In the genomic region with DNA sequence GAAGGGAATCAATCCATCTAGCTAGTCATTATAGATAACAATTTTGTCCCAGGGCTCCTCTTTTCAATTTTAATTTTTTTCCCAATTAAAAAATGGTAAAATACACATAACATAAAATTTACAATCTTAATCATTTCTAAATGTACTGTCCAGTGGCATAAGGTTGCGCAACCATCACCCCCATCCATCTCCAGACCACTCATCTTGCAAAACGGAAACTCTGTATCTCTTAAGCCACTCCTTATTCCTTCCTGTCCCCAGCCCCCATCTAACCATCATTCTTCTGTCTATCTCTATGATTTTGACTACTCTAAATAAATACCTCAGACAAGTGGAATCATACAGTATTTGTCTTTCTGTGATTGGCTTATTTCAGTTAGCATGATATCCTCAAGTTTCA, we compare ENCODE assay signal across 11 cellular contexts.
"Had no signal": no experiment of that assay in that cellular context is flagged by ENCODE, and none has a peak within 500 bp of the region (broad histone marks: within the 10 kb centered on the region; RNA-seq: fewer than 3 reads in every experiment).

No MANE protein-coding gene starts in this region.

- DNase-seq: activated CD4-positive, alpha-beta T cell treated with anti-CD3 and anti-CD28 coated beads for 1 hour; activated CD4-positive, alpha-beta T cell treated with anti-CD3 and anti-CD28 coated beads, Interleukin-2, amount 50 U/mL, for 48 hours; activated naive CD8-positive, alpha-beta T cell treated with anti-CD3 and anti-CD28 coated beads, Interleukin-2, amount 10 ng/mL, durations not matched to agents 7 days and 5 days; activated T-cell treated with anti-CD3 and anti-CD28 coated beads, Interleukin-2, amount 50 U/mL, for 72 hours; immature natural killer cell; lower lobe of right lung; stimulated activated CD4-positive, alpha-beta T cell treated with anti-CD3 and anti-CD28 coated beads, Interleukin-4, amount 100 ng/mL, for 24 hours had no signal

- H3K36me3 Mint-ChIP-seq: activated naive CD8-positive, alpha-beta T cell treated with anti-CD3 and anti-CD28 coated beads, Interleukin-2, amount 10 ng/mL, durations not matched to agents 7 days and 5 days; immature natural killer cell; mesothelial cell of epicardium had no signal

- H3K27me3 Mint-ChIP-seq: activated naive CD8-positive, alpha-beta T cell treated with anti-CD3 and anti-CD28 coated beads, Interleukin-2, amount 10 ng/mL, durations not matched to agents 7 days and 5 days; stimulated activated naive CD8-positive, alpha-beta T cell treated with anti-CD3 and anti-CD28 coated beads, Interleukin-15, Interleukin-2, amounts not matched to agents 100 ng/mL and 50 ng/mL, for 24 hours had no signal

- H3K36me3 ChIP-seq: ascending aorta, esophagus muscularis mucosa, lower lobe of right lung had no signal

- H3K4me3 Mint-ChIP-seq: activated naive CD8-positive, alpha-beta T cell treated with anti-CD3 and anti-CD28 coated beads, Interleukin-2, amount 10 ng/mL, durations not matched to agents 7 days and 5 days; activated T-cell treated with anti-CD3 and anti-CD28 coated beads, Interleukin-2, amount 50 U/mL, for 72 hours; immature natural killer cell; mesothelial cell of epicardium; stimulated activated naive CD8-positive, alpha-beta T cell treated with anti-CD3 and anti-CD28 coated beads, Interleukin-15, Interleukin-2, amounts not matched to agents 100 ng/mL and 50 ng/mL, for 24 hours had no signal

- H3K27me3 ChIP-seq: ascending aorta, esophagus muscularis mucosa had no signal

- H3K4me3 ChIP-seq: ascending aorta, esophagus muscularis mucosa, lower lobe of right lung had no signal

- H3K27ac Mint-ChIP-seq: activated naive CD8-positive, alpha-beta T cell treated with anti-CD3 and anti-CD28 coated beads, Interleukin-2, amount 10 ng/mL, durations not matched to agents 7 days and 5 days; activated T-cell treated with anti-CD3 and anti-CD28 coated beads, Interleukin-2, amount 50 U/mL, for 72 hours; immature natural killer cell; mesothelial cell of epicardium; stimulated activated naive CD8-positive, alpha-beta T cell treated with anti-CD3 and anti-CD28 coated beads, Interleukin-15, Interleukin-2, amounts not matched to agents 100 ng/mL and 50 ng/mL, for 24 hours had no signal

- H3K9me3 Mint-ChIP-seq: activated T-cell treated with anti-CD3 and anti-CD28 coated beads, Interleukin-2, amount 50 U/mL, for 72 hours; immature natural killer cell; mesothelial cell of epicardium; stimulated activated naive CD8-positive, alpha-beta T cell treated with anti-CD3 and anti-CD28 coated beads, Interleukin-15, Interleukin-2, amounts not matched to agents 100 ng/mL and 50 ng/mL, for 24 hours had no signal
